Comparison of ENCODE assay signal across 8 cellular contexts in genomic region chr4:74671074-74671698, GRCh38.
DNase-seq lines count a peak whose midpoint lies in the region; ATAC-seq and TF ChIP-seq lines count a peak whose summit lies in the region.

No MANE protein-coding gene starts in this region.

- intact Hi-C loops in right cardiac atrium (cut with DNase I): loop anchor here (5.0 to 10.0 kb wide), 2 partner anchors 296 to 299 kb away; no protein-coding TSS in a partner anchor
- intact Hi-C loops in lower leg skin (cut with DNase I; ENCODE audit: low total_unique reads): loop anchor here (10.0 kb wide), 2 partner anchors 136 to 296 kb away; no protein-coding TSS in a partner anchor

- H3K9ac ChIP-seq in DND-41 (ENCODE audit: low read depth, low read length) (no peak overlapping the region), OCI-LY1 (ENCODE audit: low read length) (no peak overlapping the region)

- no peaks in the 10 kb centered on the region for H3K36me3 ChIP-seq in DND-41 (ENCODE audit: insufficient read depth, low read length)
- no peaks in the 10 kb centered on the region for H3K36me3 ChIP-seq in OCI-LY1 (ENCODE audit: insufficient read depth, low read length)

- no peaks in the 10 kb centered on the region for H3K9me3 ChIP-seq in DND-41 (ENCODE audit: insufficient read depth, low read length, severe bottlenecking)
- H3K9me3 ChIP-seq in OCI-LY1 (ENCODE audit: low read length): no peaks in the 10 kb centered on the region
- H3K9me3 ChIP-seq in right cardiac atrium (ENCODE audit: control insufficient read depth, low read length): no peaks in the 10 kb centered on the region

- no peak overlapping the region for H2AFZ ChIP-seq in DND-41 (ENCODE audit: low read depth, low read length)
- H2AFZ ChIP-seq in OCI-LY1 (ENCODE audit: low read length): no peak overlapping the region

- WGBS in right cardiac atrium: 2% methylated on average over 2 of the region's 2 CpGs
- 4 to 5% methylated on average over 2 of the region's 2 CpGs for WGBS in lower leg skin, 2 donors

- H4K20me1 ChIP-seq in DND-41 (ENCODE audit: insufficient read depth, low read length) (no peaks in the 10 kb centered on the region), OCI-LY1 (ENCODE audit: insufficient read depth, low read length) (no peaks in the 10 kb centered on the region)

- DNase-seq in DND-41 (peak; percentile 34), right cardiac atrium (peak in 2 of 3 donors; percentile 15 to 51), lower leg skin (ENCODE audit: low spot score in 2 of 2) (no peak)
- DNase-seq in activated naive CD4-positive, alpha-beta T cell (lab: John Stamatoyannopoulos, UW): peak in 3 of 4 experiments; percentile 1 to 7 (median 1)
- peak; percentile 46 to 51 for DNase-seq in stimulated activated CD4-positive, alpha-beta T cell treated with anti-CD3 and anti-CD28 coated beads, Interleukin-2, amount 100 ng/mL, for 24 hours

- no peaks in the 10 kb centered on the region for H3K27me3 ChIP-seq in DND-41 (ENCODE audit: insufficient read depth, low read length, poor library complexity)
- no peaks in the 10 kb centered on the region for H3K27me3 ChIP-seq in OCI-LY1 (ENCODE audit: insufficient read depth, low read length)
- no peaks in the 10 kb centered on the region for H3K27me3 ChIP-seq in right cardiac atrium (ENCODE audit: control insufficient read depth, insufficient read depth)

- H3F3A ChIP-seq in OCI-LY1 (ENCODE audit: insufficient read depth, low read length): no peaks in the 10 kb centered on the region

- ATAC-seq in DND-41 (ENCODE audit: insufficient read depth, low read depth) (peak; percentile 58), HG02678 (IDR thresholded peaks at IDR 0.05; ENCODE audit: unreplicated experiment) (peak; percentile 65), right cardiac atrium (peak; percentile 26 to 55), HG02571 (IDR thresholded peaks at IDR 0.05; ENCODE audit: unreplicated experiment) (no peak)

- TF ChIP-seq CTCF in DND-41 (IDR thresholded peaks at IDR 0.05; ENCODE audit: borderline replicate concordance, extremely low read depth, low read length, poor library complexity, severe bottlenecking) (peak; percentile 64), OCI-LY1 (IDR thresholded peaks at IDR 0.05; ENCODE audit: low read length) (peak; percentile 64), lower leg skin (IDR thresholded peaks at IDR 0.05) (no peak)

- H3K27ac ChIP-seq in DND-41 (ENCODE audit: low read length): no peak overlapping the region
- no peak overlapping the region for H3K27ac ChIP-seq in OCI-LY1 (ENCODE audit: low read depth, low read length, poor library complexity, severe bottlenecking)
- no peak overlapping the region for H3K27ac ChIP-seq in right cardiac atrium (ENCODE audit: low read length)

- no peak for TF ChIP-seq POLR2A in lower leg skin (IDR thresholded peaks at IDR 0.05)

- H3K4me3 ChIP-seq in DND-41 (ENCODE audit: low read depth in 1 of 2, low read length in 2 of 2) (no peak overlapping the region), OCI-LY1 (ENCODE audit: low read depth, low read length, poor library complexity, severe bottlenecking) (no peak overlapping the region), right cardiac atrium (ENCODE audit: low read length) (no peak overlapping the region), lower leg skin (ENCODE audit: low read depth, poor library complexity, severe bottlenecking) (no peak overlapping the region)

- H3K4me1 ChIP-seq in DND-41 (ENCODE audit: insufficient read depth, low read length) (no peaks in the 10 kb centered on the region), OCI-LY1 (ENCODE audit: insufficient read depth, low read length, severe bottlenecking) (no peaks in the 10 kb centered on the region), right cardiac atrium (ENCODE audit: control insufficient read depth, insufficient read depth, low read length) (no peaks in the 10 kb centered on the region)

- H3K9me2 ChIP-seq in OCI-LY1 (ENCODE audit: low read depth, low read length): no peaks in the 10 kb centered on the region

- H3K4me2 ChIP-seq in DND-41 (ENCODE audit: insufficient read depth, low read length): no peak overlapping the region
- H3K4me2 ChIP-seq in OCI-LY1 (ENCODE audit: low read length): no peak overlapping the region

- H3K79me2 ChIP-seq in DND-41 (ENCODE audit: insufficient read depth, low read length) (no peaks in the 10 kb centered on the region), OCI-LY1 (ENCODE audit: insufficient read depth, low read length) (no peaks in the 10 kb centered on the region)

Comparison
In these comparisons a context has a peak if more than half of its experiments do, and no peak if none do; other contexts are left out.
1. DNase-seq: peak in DND-41 (single experiment), activated naive CD4-positive, alpha-beta T cell (3 of 4), right cardiac atrium (2 of 3) and stimulated activated CD4-positive, alpha-beta T cell treated with anti-CD3 and anti-CD28 coated beads, Interleukin-2, amount 100 ng/mL, for 24 hours (2 of 2); none in lower leg skin (0 of 2).
2. CTCF ChIP-seq: peak in DND-41 (single experiment) and OCI-LY1 (single experiment); none in lower leg skin (0 of 3).